7 cellular contexts compared by ENCODE assay signal in the genomic region with DNA sequence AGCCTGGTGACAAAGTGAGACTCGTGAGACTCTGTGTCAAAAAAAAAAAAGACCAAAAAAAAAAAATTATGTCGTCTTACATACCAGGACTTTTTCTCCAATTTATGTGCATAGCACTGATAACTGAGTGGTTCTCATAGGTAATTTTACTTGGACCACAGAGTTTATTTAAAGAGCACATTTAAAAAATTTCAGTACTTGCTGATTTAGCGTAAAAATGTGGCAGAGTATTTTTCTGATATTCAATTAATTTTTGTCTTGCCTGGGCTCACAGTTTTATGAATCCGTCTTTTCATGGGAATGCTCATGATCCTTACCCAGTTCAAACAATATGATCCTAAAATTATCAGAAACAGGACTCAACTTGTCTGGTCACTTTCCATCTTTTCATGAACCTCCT.
"Had no signal": no experiment of that assay in that cellular context is flagged by ENCODE, and none has a peak within 500 bp of the region (broad histone marks: within the 10 kb centered on the region; RNA-seq: fewer than 3 reads in every experiment).

No MANE protein-coding gene starts in this region.

- DNase-seq: GDM1, GF-D8 had no signal

- FAIRE-seq: GM12878, GM12891, GM12892, GM18507, GM19239 had no signal

- H3K4me3 ChIP-seq: GM12878 had no signal
